In the genomic region with DNA sequence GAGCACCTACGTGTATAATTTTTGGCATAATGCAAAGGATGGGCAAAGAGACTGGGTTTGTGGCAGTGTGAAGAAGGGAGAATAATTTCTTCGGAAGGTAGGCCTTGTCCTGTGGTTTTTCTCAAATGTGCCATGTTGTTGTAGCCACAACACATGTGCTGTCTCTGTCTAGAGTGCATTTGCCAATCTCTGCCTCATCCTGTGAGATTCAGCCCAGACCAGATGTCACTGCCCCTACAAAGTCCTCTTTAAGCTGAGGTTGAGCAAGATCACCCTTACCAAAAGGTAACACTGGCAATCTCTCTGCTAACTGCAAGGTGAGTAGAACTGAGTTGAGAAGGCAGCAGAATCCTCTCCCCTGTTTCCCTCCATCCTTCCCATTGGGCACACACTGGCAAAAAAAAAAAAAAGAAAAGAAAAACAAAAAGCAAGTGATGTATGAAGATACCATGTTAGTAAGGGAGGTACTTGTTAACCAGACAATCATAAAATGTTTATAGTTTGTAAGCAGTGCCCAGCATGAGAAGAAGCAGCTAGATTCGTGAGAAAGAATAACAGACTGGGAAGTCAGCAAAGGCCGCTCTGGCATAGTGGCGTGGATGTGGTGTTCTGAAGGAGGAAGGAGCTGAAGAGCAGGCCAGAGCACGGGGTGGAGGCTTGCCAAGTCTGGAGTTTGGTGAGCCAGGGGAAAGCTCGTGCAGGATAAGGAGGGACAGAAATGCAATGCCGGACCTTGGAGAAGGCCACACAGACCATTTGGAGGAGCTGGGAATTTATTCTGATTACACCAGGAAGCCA, we compare ENCODE assay signal across 11 cellular contexts. TPM values are rescaled to one million over a fixed set of nuclear protein-coding genes. Genes with fewer than 3 reads are reported as not detected.
DNase-seq lines count a peak whose midpoint lies in the region; ATAC-seq and TF ChIP-seq lines count a peak whose summit lies in the region.
"Had no signal": no experiment of that assay in that cellular context is flagged by ENCODE, and none has a peak within 500 bp of the region (broad histone marks: within the 10 kb centered on the region; RNA-seq: fewer than 3 reads in every experiment).

No MANE protein-coding gene starts in this region.

- no peak overlapping the region for H3K4me3 ChIP-seq in IMR-90 (ENCODE audit: insufficient read depth, low read depth, low read length)
- no peak overlapping the region for H3K4me3 ChIP-seq in right lobe of liver
- H3K4me3 ChIP-seq in smooth muscle cell = no peak overlapping the region

- no peak for DNase-seq in IMR-90
- DNase-seq in cerebellar cortex (ENCODE audit: low spot score) = peak; percentile 13
- peak in 1 of 3 donors; percentile 52 for DNase-seq in right lobe of liver
- DNase-seq in smooth muscle cell (lab: John Stamatoyannopoulos, UW; ENCODE audit: unreplicated experiment) = no peak
- no peak for DNase-seq in COLO829 (ENCODE audit: low spot score)
- no peak for DNase-seq in RPMI8226
- no peak for DNase-seq in NK-92 treated with Interleukin-12 subunit alpha and Interleukin-12 subunit beta, amount 100 ng/mL, for 24 hours (lab: John Stamatoyannopoulos, UW)
- DNase-seq: activated CD4-positive, alpha-beta T cell treated with anti-CD3 and anti-CD28 coated beads for 1 hour; activated naive CD4-positive, alpha-beta T cell treated with Interleukin-2 at 50 U/mL for 16 hours; COR-L47 had no signal

- 0 out of 2 replicates have a peak overlapping the region, but pooled peaks have one; percentile 0 for H3K4ac ChIP-seq in IMR-90 (ENCODE audit: low read depth, low read length)

- H2BK20ac ChIP-seq in IMR-90 (ENCODE audit: low read depth, low read length) = no peak overlapping the region

- no peak overlapping the region for H3K18ac ChIP-seq in IMR-90 (ENCODE audit: low read depth, low read length)

- CTCF ChIA-PET in IMR-90 (lab: Yijun Ruan, JAX) = interaction anchor here (0.6 to 0.7 kb wide), 2 partner anchors 114 to 372 kb away, joined by 4 read pairs; no protein-coding TSS in a partner anchor

- 0 out of 3 replicates have a peak overlapping the region, but pooled peaks have one; percentile 7 for H2BK15ac ChIP-seq in IMR-90 (ENCODE audit: low read depth, low read length)

- H3K4me1 ChIP-seq in IMR-90 (ENCODE audit: control insufficient read depth, insufficient read depth, low read length) = peaks cover 7% of the 10 kb centered on the region
- H3K4me1 ChIP-seq in right lobe of liver = no peaks in the 10 kb centered on the region
- peaks cover 23% of the 10 kb centered on the region for H3K4me1 ChIP-seq in smooth muscle cell (ENCODE audit: low read depth)

- no peak overlapping the region for H2AK9ac ChIP-seq in IMR-90 (replicated peaks; ENCODE audit: low read depth, low read length, poor library complexity)

- peaks cover 16 to 47% of the 10 kb centered on the region in 2 experiments for H3K79me1 ChIP-seq in IMR-90 (ENCODE audit: low read depth in 1 of 2, low read length in 2 of 2)

- H3K27me3 ChIP-seq in IMR-90 (ENCODE audit: control insufficient read depth, insufficient read depth, low read length) (no peaks in the 10 kb centered on the region), right lobe of liver (no peaks in the 10 kb centered on the region), smooth muscle cell (ENCODE audit: low read depth) (no peaks in the 10 kb centered on the region)

- H4K91ac ChIP-seq in IMR-90 (ENCODE audit: insufficient read depth, low read depth, low read length) = no peak overlapping the region

- peak overlapping the region; percentile 30; the same call in 1 of the 2 replicates for H3K14ac ChIP-seq in IMR-90 (replicated peaks; ENCODE audit: low read depth, low read length)

- no peak overlapping the region for H3K27ac ChIP-seq in IMR-90 (ENCODE audit: insufficient read depth, low read length)
- H3K27ac ChIP-seq in right lobe of liver = no peak overlapping the region
- peak overlapping the region; percentile 88 for H3K27ac ChIP-seq in smooth muscle cell (ENCODE audit: low read depth)

- no peak for ATAC-seq in IMR-90 (ENCODE audit: low read depth)
- peak; percentile 36 to 75 (median 42) for ATAC-seq in right lobe of liver
- ATAC-seq in GM18909 (IDR thresholded peaks at IDR 0.05; ENCODE audit: poor library complexity, unreplicated experiment) = no peak

- peak overlapping the region in 1 of 2 experiments; percentile 3; a peak in 1 of 4 replicates for H4K8ac ChIP-seq in IMR-90 (ENCODE audit: low read depth in 2 of 2, low read length in 2 of 2)

- dilution Hi-C loops in IMR-90 (cut with HindIII; ENCODE audit: low sequenced_read_pairs, unreplicated experiment) = no loop called here

- POLR2A ChIA-PET in IMR-90 (lab: Charles Lee; ENCODE audit: unreplicated experiment) = no interaction called here

- in situ Hi-C loops in IMR-90 (cut with MboI; ENCODE audit: low sequenced_read_pairs) = no loop called here

- no peak overlapping the region for H4K5ac ChIP-seq in IMR-90 (ENCODE audit: low read depth, low read length)

- TF ChIP-seq RAD21 in IMR-90 (IDR thresholded peaks at IDR 0.05; ENCODE audit: low read length) = no peak

- TF ChIP-seq POLR2A in IMR-90 (IDR thresholded peaks at IDR 0.05; ENCODE audit: low read depth, low read length) (no peak), right lobe of liver (IDR thresholded peaks at IDR 0.05) (no peak)

- no peak overlapping the region for H2BK5ac ChIP-seq in IMR-90 (ENCODE audit: low read depth, low read length, poor library complexity, severe bottlenecking)

- H4K20me1 ChIP-seq in IMR-90 (ENCODE audit: insufficient read depth, low read length) = 0 out of 2 replicates have a peak, but pooled peaks cover 4% of the 10 kb centered on the region
- peaks cover 10% of the 10 kb centered on the region for H4K20me1 ChIP-seq in smooth muscle cell (ENCODE audit: low read depth)

- peaks cover 8% of the 10 kb centered on the region for H3K9me1 ChIP-seq in IMR-90 (ENCODE audit: insufficient read depth, low read length)

- WGBS in IMR-90 (ENCODE audit: extremely low coverage in 2 of 2, insufficient read length in 1 of 2), 2 experiments = 86% methylated on average over 4 of the region's 8 CpGs; no CpG with 5 or more reads in 1 of the 2 experiments
- 73% methylated on average over 8 of the region's 8 CpGs for WGBS in right lobe of liver (ENCODE audit: insufficient coverage, low coverage, low lambda C conversion rate, missing lambda C conversion rate)
- 64% methylated on average over 8 of the region's 8 CpGs for WGBS in smooth muscle cell (ENCODE audit: low lambda C conversion rate)

- H3K4me2 ChIP-seq in IMR-90 (ENCODE audit: low read depth, low read length) (no peak overlapping the region), smooth muscle cell (peak overlapping the region; percentile 1)

- peaks cover 40% of the 10 kb centered on the region for H3F3A ChIP-seq in smooth muscle cell (ENCODE audit: low read depth)

- no peak overlapping the region for H3K9ac ChIP-seq in IMR-90 (ENCODE audit: low read depth, low read length)
- peak overlapping the region; percentile 18 for H3K9ac ChIP-seq in smooth muscle cell (ENCODE audit: low read depth)

- H3K9me3 ChIP-seq in IMR-90 (ENCODE audit: control insufficient read depth, insufficient read depth, low read length) (no peaks in the 10 kb centered on the region), right lobe of liver (no peaks in the 10 kb centered on the region), smooth muscle cell (replicated peaks; ENCODE audit: low read depth) (no peaks in the 10 kb centered on the region)

- intact Hi-C loops in IMR-90 (cut with micrococcal nuclease) (no loop called here), right lobe of liver (cut with DNase I) (no loop called here)

- H3K36me3 ChIP-seq in IMR-90 (ENCODE audit: control insufficient read depth, insufficient read depth, low read length) = no peaks in the 10 kb centered on the region
- H3K36me3 ChIP-seq in right lobe of liver = no peaks in the 10 kb centered on the region
- no peaks in the 10 kb centered on the region for H3K36me3 ChIP-seq in smooth muscle cell (ENCODE audit: low read depth)

- H2AFZ ChIP-seq in IMR-90 (replicated peaks; ENCODE audit: low read length, poor library complexity) (peak overlapping the region; percentile 37), smooth muscle cell (ENCODE audit: low read depth) (no peak overlapping the region)

- no peak overlapping the region for H2BK120ac ChIP-seq in IMR-90 (ENCODE audit: low read depth, low read length)

- H3K23ac ChIP-seq in IMR-90 (ENCODE audit: low read depth, low read length) = peak overlapping the region; percentile 45; the same call in 1 of the 2 replicates

- H3K56ac ChIP-seq in IMR-90 (ENCODE audit: extremely low read depth, insufficient read depth, low read length) = no peak overlapping the region

- no TSS peak for BruUV-seq in IMR-90 (replicated peaks; lab: Mats Ljungman, UMichigan)

- TF ChIP-seq CTCF in IMR-90 (conservative IDR thresholded peaks at IDR 0.05; ENCODE audit: low read depth, low read length) = no peak
- TF ChIP-seq CTCF in right lobe of liver (IDR thresholded peaks at IDR 0.05) = no peak
- TF ChIP-seq CTCF in smooth muscle cell (IDR thresholded peaks at IDR 0.05; ENCODE audit: borderline replicate concordance, insufficient read depth, poor library complexity, severe bottlenecking) = no peak

- no peak overlapping the region; the same call in 1 of the 2 replicates for H2AK5ac ChIP-seq in IMR-90 (ENCODE audit: low read depth, low read length)

- H3K79me2 ChIP-seq in smooth muscle cell (ENCODE audit: low read depth) = peaks cover 26% of the 10 kb centered on the region

TF ChIP-seq in IMR-90, 13 proteins besides CTCF, POLR2A, EP300 and RAD21:
- no peak for TF ChIP-seq RCOR1 (IDR thresholded peaks at IDR 0.05; ENCODE audit: insufficient replicate concordance, low read length)
TF ChIP-seq in IMR-90: peak in this region for 0.

RNA-seq across cellular contexts. Expression of a gene that starts 18.9 kb away (rescaled TPM):
- total RNA-seq in IMR-90 (2012; rRNA removed) = 20.3 and 23.1 TPM in 2 replicates
- polyA plus RNA-seq in IMR-90 (2012; rRNA removed) = 16.3 and 17.1 TPM in 2 replicates
- 7.6 and 11.1 TPM in 2 replicates for polyA plus RNA-seq in IMR-90 (2012; cell fraction: cytosol; rRNA removed)
- 18.4 and 19.6 TPM in 2 replicates for polyA plus RNA-seq in IMR-90 (2012; cell fraction: nucleus; rRNA removed; ENCODE audit: low replicate concordance)
- total RNA-seq in right lobe of liver = 10 to 100 TPM in 2 of 6 experiments, 1 to 10 TPM in 4; 6.5 to 12.5 (median 6.9) TPM
- total RNA-seq in smooth muscle cell = 44.0 and 65.3 TPM in 2 replicates
- 41.6 and 64.1 TPM in 2 replicates for polyA plus RNA-seq in smooth muscle cell

Comparison
In these comparisons a context has a peak if more than half of its experiments do, and no peak if none do; other contexts are left out.
1. ATAC-seq: peak in right lobe of liver (4 of 4); none in IMR-90 (single experiment) and GM18909 (single experiment).